Comparison of ENCODE assay signal across 8 cellular contexts in the genomic region with DNA sequence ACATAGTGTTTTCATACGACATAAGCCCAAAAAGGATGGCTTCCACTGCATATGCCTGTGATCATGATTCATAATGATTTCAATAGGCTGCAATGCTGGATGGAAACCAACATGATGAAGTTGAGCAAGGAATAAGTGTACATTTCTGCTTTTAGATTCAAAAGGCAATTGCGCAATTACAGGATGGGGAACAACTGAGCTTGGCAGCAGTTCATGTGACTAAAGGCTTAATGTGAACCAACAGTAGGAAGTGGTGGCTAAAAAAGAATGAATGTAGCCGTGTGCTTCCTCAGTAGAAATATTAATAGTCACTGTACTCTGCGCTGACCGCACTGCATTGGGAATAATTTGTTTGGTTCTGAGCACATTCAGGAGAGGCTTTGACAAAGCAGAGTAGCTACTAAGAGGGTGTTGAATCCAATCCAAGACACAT. TPM values are rescaled to one million over a fixed set of nuclear protein-coding genes. Genes with fewer than 3 reads are reported as not detected.
DNase-seq lines count a peak whose midpoint lies in the region; ATAC-seq and TF ChIP-seq lines count a peak whose summit lies in the region.

No MANE protein-coding gene starts in this region.

- POLR2A ChIA-PET in HEK293T (lab: Yijun Ruan, JAX): no interaction called here

- no peak for ATAC-seq in HG02973 (IDR thresholded peaks at IDR 0.05; ENCODE audit: unreplicated experiment)

- peak; percentile 92 for DNase-seq in Daoy (ENCODE audit: low read depth)
- peak; percentile 98 for DNase-seq in RPMI7951 (ENCODE audit: low read depth)
- DNase-seq in fibroblast of mammary gland (ENCODE audit: low read depth): peak; percentile 100
- DNase-seq in pons (ENCODE audit: low spot score): peak; percentile 93
- no peak for DNase-seq in central memory CD4-positive, alpha-beta T cell
- no peak for DNase-seq in HEK293T (ENCODE audit: extremely low spot score)
- DNase-seq in DMS114 treated with DMSO at 0.1 percent for 48 hours (lab: John Stamatoyannopoulos, UW; ENCODE audit: unreplicated experiment): no peak

- CTCF ChIA-PET in HEK293T (lab: Yijun Ruan, JAX): no interaction called here

- no peak overlapping the region for H3K4me3 ChIP-seq in fibroblast of mammary gland (ENCODE audit: control insufficient read depth, low read depth, low read length)

- TF ChIP-seq CTCF in fibroblast of mammary gland (conservative IDR thresholded peaks at IDR 0.05; ENCODE audit: control insufficient read depth, insufficient read depth, low read depth, low read length): no peak

TF ChIP-seq in HEK293T, 16 proteins besides CTCF, POLR2A, EP300 and RAD21:
- TF ChIP-seq FOXA1 (IDR thresholded peaks at IDR 0.05): no peak
- no peak for TF ChIP-seq TARDBP (IDR thresholded peaks at IDR 0.05)
- no peak for TF ChIP-seq LEF1 (IDR thresholded peaks at IDR 0.05; ENCODE audit: borderline replicate concordance)
- no peak for TF ChIP-seq ARNT (IDR thresholded peaks at IDR 0.05)
- TF ChIP-seq L3MBTL2 (conservative IDR thresholded peaks at IDR 0.05): no peak
- no peak for TF ChIP-seq HDGF (IDR thresholded peaks at IDR 0.05; ENCODE audit: borderline replicate concordance)

RNA-seq across cellular contexts. Expression of a gene that starts 51.2 kb away (rescaled TPM):
- 5.8 and 6.0 TPM in 2 replicates for total RNA-seq in Daoy (2014; rRNA removed; shearing (Covaris generic))
- 48.9 and 58.8 TPM in 2 replicates for total RNA-seq in RPMI7951 (2014; rRNA removed; shearing (Covaris generic))

Comparison
In these comparisons a context has a peak if more than half of its experiments do, and no peak if none do; other contexts are left out.
1. DNase-seq: peak in Daoy (single experiment), RPMI7951 (single experiment), fibroblast of mammary gland (single experiment) and pons (single experiment); none in central memory CD4-positive, alpha-beta T cell (single experiment), HEK293T (single experiment) and DMS114 treated with DMSO at 0.1 percent for 48 hours (single experiment).